Comparison of ENCODE assay signal across 1 cellular context in the genomic region with DNA sequence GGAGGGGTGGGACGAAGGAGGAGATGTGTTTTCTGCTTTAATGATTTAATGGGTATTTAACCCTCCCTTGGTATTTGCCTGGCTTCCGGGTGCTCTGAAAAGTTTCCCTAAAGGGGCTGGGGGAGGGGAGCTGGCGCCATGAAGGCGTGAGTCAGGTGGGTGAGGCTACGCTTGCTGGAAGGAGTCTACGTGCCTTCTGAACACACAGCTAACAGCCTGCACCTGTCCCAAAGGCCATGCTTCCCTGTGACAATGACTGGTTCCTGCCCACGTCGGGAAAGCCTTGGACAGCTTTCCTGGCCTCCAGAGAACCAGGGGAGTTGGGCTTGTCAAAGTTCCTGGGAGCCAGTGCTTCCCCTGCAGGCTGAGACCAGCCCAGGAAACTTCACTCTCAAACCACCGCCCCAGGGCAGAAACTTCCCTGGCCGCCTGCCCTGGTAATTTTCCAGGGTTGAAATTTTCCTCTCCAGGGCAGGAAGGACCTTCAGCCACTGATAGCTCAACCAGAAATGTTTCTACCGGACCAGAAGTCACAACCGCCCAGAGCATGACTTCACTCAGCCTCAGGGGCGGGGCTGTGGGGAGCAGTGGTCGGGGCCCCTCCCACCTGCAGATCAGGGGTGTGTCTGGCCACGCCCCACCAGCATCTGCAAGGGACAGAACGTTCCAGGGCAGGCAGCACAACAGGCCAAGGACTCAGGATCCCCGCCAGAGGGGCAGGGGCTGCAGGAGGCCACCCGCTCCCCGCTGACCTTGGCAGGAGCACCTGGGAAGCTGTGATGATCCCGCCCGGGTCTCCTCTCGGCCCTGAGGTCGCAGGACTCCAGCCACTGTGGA.
A peak's percentile ranks its signal among the peaks of the same experiment; 100 is the strongest.
TF ChIP-seq lines count a peak whose summit lies in the region.

No MANE protein-coding gene starts in this region.

TF ChIP-seq in K562, 482 proteins besides CTCF, POLR2A, EP300 and RAD21 (continued from another document and continues in another):
- peak; percentile 69 for TF ChIP-seq ATF3 (IDR thresholded peaks at IDR 0.05)
- TF ChIP-seq ATF3 (CRISPR knock-in tag; conservative IDR thresholded peaks at IDR 0.05), result 0 out of 2 replicates have a peak, but pooled peaks have one; percentile 24
- TF ChIP-seq TEAD2 (tag; IDR thresholded peaks at IDR 0.05), result no peak
- TF ChIP-seq ARHGAP35 (IDR thresholded peaks at IDR 0.05; ENCODE audit: partially characterized antibody), result no peak
- no peak for TF ChIP-seq ZBTB17 (CRISPR knock-in tag; IDR thresholded peaks at IDR 0.05)
- TF ChIP-seq FOXP1 (CRISPR knock-in tag; IDR thresholded peaks at IDR 0.05), result no peak
- TF ChIP-seq TAF9B (IDR thresholded peaks at IDR 0.05; ENCODE audit: partially characterized antibody), result no peak
- TF ChIP-seq ZNF79 (CRISPR knock-in tag; IDR thresholded peaks at IDR 0.05; ENCODE audit: low read depth), result no peak
- TF ChIP-seq NEUROD1 (IDR thresholded peaks at IDR 0.05; ENCODE audit: borderline replicate concordance, low read depth, low read length, partially characterized antibody), result no peak
- TF ChIP-seq ZNF75A (CRISPR knock-in tag; IDR thresholded peaks at IDR 0.05), result no peak
- 0 out of 2 replicates have a peak, but pooled peaks have one; percentile 9 for TF ChIP-seq ZBED1 (IDR thresholded peaks at IDR 0.05)
- no peak for TF ChIP-seq IRF1 (CRISPR knock-in tag; IDR thresholded peaks at IDR 0.05; ENCODE audit: borderline replicate concordance)
- no peak for TF ChIP-seq NR1H2 (CRISPR knock-in tag; IDR thresholded peaks at IDR 0.05)
- peak; percentile 83 for TF ChIP-seq JUN (IDR thresholded peaks at IDR 0.05; ENCODE audit: borderline replicate concordance, low read depth, low read length)
- 0 out of 2 replicates have a peak, but pooled peaks have one; percentile 27 for TF ChIP-seq JUN (CRISPR knock-in tag; IDR thresholded peaks at IDR 0.05; ENCODE audit: borderline replicate concordance)
- TF ChIP-seq NFXL1 (CRISPR knock-in tag; IDR thresholded peaks at IDR 0.05), result no peak
- TF ChIP-seq, protein P1, sequence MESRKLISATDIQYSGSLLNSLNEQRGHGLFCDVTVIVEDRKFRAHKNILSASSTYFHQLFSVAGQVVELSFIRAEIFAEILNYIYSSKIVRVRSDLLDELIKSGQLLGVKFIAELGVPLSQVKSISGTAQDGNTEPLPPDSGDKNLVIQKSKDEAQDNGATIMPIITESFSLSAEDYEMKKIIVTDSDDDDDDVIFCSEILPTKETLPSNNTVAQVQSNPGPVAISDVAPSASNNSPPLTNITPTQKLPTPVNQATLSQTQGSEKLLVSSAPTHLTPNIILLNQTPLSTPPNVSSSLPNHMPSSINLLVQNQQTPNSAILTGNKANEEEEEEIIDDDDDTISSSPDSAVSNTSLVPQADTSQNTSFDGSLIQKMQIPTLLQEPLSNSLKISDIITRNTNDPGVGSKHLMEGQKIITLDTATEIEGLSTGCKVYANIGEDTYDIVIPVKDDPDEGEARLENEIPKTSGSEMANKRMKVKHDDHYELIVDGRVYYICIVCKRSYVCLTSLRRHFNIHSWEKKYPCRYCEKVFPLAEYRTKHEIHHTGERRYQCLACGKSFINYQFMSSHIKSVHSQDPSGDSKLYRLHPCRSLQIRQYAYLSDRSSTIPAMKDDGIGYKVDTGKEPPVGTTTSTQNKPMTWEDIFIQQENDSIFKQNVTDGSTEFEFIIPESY (CRISPR knock-in tag; IDR thresholded peaks at IDR 0.05), result no peak; the same call in 1 of the 2 replicates
- no peak for TF ChIP-seq NR2F6 (CRISPR knock-in tag; IDR thresholded peaks at IDR 0.05)
- TF ChIP-seq BDP1 (IDR thresholded peaks at IDR 0.05; ENCODE audit: insufficient read depth, insufficient read length), result no peak
- TF ChIP-seq CC2D1A (IDR thresholded peaks at IDR 0.05), result no peak
- TF ChIP-seq TARDBP (IDR thresholded peaks at IDR 0.05), result no peak
- TF ChIP-seq SNAPC5 (CRISPR knock-in tag; IDR thresholded peaks at IDR 0.05), result no peak
- no peak for TF ChIP-seq TCFL5 (CRISPR knock-in tag; conservative IDR thresholded peaks at IDR 0.05)
- TF ChIP-seq HCFC1 (IDR thresholded peaks at IDR 0.05; ENCODE audit: low read depth, low read length), result no peak
- TF ChIP-seq PYGO2 (tag; IDR thresholded peaks at IDR 0.05), result no peak
- TF ChIP-seq TBP (optimal IDR thresholded peaks at IDR 0.05; ENCODE audit: low read depth, low read length), result peak; percentile 78
- no peak for TF ChIP-seq TCF3 (CRISPR knock-in tag; IDR thresholded peaks at IDR 0.05)
- TF ChIP-seq, protein P2, sequence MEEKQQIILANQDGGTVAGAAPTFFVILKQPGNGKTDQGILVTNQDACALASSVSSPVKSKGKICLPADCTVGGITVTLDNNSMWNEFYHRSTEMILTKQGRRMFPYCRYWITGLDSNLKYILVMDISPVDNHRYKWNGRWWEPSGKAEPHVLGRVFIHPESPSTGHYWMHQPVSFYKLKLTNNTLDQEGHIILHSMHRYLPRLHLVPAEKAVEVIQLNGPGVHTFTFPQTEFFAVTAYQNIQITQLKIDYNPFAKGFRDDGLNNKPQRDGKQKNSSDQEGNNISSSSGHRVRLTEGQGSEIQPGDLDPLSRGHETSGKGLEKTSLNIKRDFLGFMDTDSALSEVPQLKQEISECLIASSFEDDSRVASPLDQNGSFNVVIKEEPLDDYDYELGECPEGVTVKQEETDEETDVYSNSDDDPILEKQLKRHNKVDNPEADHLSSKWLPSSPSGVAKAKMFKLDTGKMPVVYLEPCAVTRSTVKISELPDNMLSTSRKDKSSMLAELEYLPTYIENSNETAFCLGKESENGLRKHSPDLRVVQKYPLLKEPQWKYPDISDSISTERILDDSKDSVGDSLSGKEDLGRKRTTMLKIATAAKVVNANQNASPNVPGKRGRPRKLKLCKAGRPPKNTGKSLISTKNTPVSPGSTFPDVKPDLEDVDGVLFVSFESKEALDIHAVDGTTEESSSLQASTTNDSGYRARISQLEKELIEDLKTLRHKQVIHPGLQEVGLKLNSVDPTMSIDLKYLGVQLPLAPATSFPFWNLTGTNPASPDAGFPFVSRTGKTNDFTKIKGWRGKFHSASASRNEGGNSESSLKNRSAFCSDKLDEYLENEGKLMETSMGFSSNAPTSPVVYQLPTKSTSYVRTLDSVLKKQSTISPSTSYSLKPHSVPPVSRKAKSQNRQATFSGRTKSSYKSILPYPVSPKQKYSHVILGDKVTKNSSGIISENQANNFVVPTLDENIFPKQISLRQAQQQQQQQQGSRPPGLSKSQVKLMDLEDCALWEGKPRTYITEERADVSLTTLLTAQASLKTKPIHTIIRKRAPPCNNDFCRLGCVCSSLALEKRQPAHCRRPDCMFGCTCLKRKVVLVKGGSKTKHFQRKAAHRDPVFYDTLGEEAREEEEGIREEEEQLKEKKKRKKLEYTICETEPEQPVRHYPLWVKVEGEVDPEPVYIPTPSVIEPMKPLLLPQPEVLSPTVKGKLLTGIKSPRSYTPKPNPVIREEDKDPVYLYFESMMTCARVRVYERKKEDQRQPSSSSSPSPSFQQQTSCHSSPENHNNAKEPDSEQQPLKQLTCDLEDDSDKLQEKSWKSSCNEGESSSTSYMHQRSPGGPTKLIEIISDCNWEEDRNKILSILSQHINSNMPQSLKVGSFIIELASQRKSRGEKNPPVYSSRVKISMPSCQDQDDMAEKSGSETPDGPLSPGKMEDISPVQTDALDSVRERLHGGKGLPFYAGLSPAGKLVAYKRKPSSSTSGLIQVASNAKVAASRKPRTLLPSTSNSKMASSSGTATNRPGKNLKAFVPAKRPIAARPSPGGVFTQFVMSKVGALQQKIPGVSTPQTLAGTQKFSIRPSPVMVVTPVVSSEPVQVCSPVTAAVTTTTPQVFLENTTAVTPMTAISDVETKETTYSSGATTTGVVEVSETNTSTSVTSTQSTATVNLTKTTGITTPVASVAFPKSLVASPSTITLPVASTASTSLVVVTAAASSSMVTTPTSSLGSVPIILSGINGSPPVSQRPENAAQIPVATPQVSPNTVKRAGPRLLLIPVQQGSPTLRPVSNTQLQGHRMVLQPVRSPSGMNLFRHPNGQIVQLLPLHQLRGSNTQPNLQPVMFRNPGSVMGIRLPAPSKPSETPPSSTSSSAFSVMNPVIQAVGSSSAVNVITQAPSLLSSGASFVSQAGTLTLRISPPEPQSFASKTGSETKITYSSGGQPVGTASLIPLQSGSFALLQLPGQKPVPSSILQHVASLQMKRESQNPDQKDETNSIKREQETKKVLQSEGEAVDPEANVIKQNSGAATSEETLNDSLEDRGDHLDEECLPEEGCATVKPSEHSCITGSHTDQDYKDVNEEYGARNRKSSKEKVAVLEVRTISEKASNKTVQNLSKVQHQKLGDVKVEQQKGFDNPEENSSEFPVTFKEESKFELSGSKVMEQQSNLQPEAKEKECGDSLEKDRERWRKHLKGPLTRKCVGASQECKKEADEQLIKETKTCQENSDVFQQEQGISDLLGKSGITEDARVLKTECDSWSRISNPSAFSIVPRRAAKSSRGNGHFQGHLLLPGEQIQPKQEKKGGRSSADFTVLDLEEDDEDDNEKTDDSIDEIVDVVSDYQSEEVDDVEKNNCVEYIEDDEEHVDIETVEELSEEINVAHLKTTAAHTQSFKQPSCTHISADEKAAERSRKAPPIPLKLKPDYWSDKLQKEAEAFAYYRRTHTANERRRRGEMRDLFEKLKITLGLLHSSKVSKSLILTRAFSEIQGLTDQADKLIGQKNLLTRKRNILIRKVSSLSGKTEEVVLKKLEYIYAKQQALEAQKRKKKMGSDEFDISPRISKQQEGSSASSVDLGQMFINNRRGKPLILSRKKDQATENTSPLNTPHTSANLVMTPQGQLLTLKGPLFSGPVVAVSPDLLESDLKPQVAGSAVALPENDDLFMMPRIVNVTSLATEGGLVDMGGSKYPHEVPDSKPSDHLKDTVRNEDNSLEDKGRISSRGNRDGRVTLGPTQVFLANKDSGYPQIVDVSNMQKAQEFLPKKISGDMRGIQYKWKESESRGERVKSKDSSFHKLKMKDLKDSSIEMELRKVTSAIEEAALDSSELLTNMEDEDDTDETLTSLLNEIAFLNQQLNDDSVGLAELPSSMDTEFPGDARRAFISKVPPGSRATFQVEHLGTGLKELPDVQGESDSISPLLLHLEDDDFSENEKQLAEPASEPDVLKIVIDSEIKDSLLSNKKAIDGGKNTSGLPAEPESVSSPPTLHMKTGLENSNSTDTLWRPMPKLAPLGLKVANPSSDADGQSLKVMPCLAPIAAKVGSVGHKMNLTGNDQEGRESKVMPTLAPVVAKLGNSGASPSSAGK (IDR thresholded peaks at IDR 0.05), result no peak; the same call in 1 of the 2 replicates
- TF ChIP-seq KHSRP (IDR thresholded peaks at IDR 0.05), result no peak
- peak in 2 of 3 experiments; percentile 58 to 81 for TF ChIP-seq YY1 (IDR thresholded peaks at IDR 0.05; ENCODE audit: borderline replicate concordance in 1 of 3, control insufficient read depth in 1 of 3, extremely low read depth in 1 of 3, insufficient read depth in 3 of 3, insufficient read length in 1 of 3, insufficient replicate concordance in 2 of 3, low read depth in 1 of 3, low read length in 2 of 3)
- no peak for TF ChIP-seq ZNF778 (CRISPR knock-in tag; IDR thresholded peaks at IDR 0.05)
- no peak for TF ChIP-seq BRCA1 (IDR thresholded peaks at IDR 0.05)
- TF ChIP-seq BRCA1 (CRISPR knock-in tag; IDR thresholded peaks at IDR 0.05), result no peak
- TF ChIP-seq GTF2F1 (IDR thresholded peaks at IDR 0.05; ENCODE audit: low read depth, low read length), result peak; percentile 54; the same call in 1 of the 2 replicates
- no peak for TF ChIP-seq MCM2 (IDR thresholded peaks at IDR 0.05; ENCODE audit: low read depth)
- no peak for TF ChIP-seq ZBTB8A (IDR thresholded peaks at IDR 0.05; ENCODE audit: partially characterized antibody)
- no peak for TF ChIP-seq ATF1 (CRISPR knock-in tag; IDR thresholded peaks at IDR 0.05)
- TF ChIP-seq ATF1 (tag; IDR thresholded peaks at IDR 0.05), result peak; percentile 8; the same call in 1 of the 2 replicates
- no peak for TF ChIP-seq ZNF551 (CRISPR knock-in tag; IDR thresholded peaks at IDR 0.05)
- no peak for TF ChIP-seq CEBPB (tag; IDR thresholded peaks at IDR 0.05)
- TF ChIP-seq TFAM (CRISPR knock-in tag; conservative IDR thresholded peaks at IDR 0.05), result no peak
- peak; percentile 32; the same call in 1 of the 2 replicates for TF ChIP-seq L3MBTL2 (IDR thresholded peaks at IDR 0.05)
- TF ChIP-seq JUNB (CRISPR knock-in tag; conservative IDR thresholded peaks at IDR 0.05), result no peak
- peak; percentile 82 for TF ChIP-seq SUPT5H (IDR thresholded peaks at IDR 0.05)
- TF ChIP-seq KDM1A (IDR thresholded peaks at IDR 0.05), result no peak
- no peak for TF ChIP-seq CLOCK (CRISPR knock-in tag; IDR thresholded peaks at IDR 0.05; ENCODE audit: borderline replicate concordance)
- peak; percentile 68 to 74 for TF ChIP-seq NRF1 (conservative IDR thresholded peaks at IDR 0.05 in 1 of 2, IDR thresholded peaks at IDR 0.05 in 1 of 2)
- no peak for TF ChIP-seq SMAD2 (IDR thresholded peaks at IDR 0.05; ENCODE audit: low read depth, low read length)
- TF ChIP-seq KLF10 (CRISPR knock-in tag; IDR thresholded peaks at IDR 0.05), result no peak
- no peak for TF ChIP-seq SMAD3 (CRISPR knock-in tag; conservative IDR thresholded peaks at IDR 0.05)
- no peak for TF ChIP-seq NFE2L1 (tag; IDR thresholded peaks at IDR 0.05; ENCODE audit: borderline replicate concordance, low read depth)
- TF ChIP-seq KLF16 (IDR thresholded peaks at IDR 0.05), result no peak
